ENCODE assay signal across 24 cellular contexts in the genomic region with DNA sequence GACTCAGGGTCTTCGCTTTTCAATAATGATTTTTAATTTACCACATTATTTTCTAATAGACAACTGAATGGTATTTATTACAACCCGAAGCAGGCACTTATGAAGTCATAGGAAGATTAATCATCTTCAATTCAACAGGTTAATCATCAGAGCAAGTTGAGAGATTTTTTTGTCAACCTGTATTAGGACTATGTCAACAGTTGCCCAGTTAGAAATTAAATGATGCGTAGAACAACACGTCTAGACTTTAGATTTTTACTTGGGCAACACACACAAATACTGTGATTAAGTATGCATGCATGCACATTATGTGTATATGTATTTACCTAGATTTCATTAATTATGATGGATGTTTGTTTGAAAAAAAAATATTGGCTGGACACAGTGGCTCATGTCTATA. TPM values are rescaled to one million over a fixed set of nuclear protein-coding genes. Genes with fewer than 3 reads are reported as not detected.
A peak's percentile ranks its signal among the peaks of the same experiment; 100 is the strongest.
DNase-seq lines count a peak whose midpoint lies in the region; ATAC-seq, FAIRE-seq and TF ChIP-seq lines count a peak whose summit lies in the region.
"Had no signal": no experiment of that assay in that cellular context is flagged by ENCODE, and none has a peak within 500 bp of the region (broad histone marks: within the 10 kb centered on the region; RNA-seq: fewer than 3 reads in every experiment).

No MANE protein-coding gene starts in this region.

- H3K27ac ChIP-seq in CD4-positive, CD25-positive, alpha-beta regulatory T cell (ENCODE audit: insufficient read depth, low read length, poor library complexity, severe bottlenecking): no peak overlapping the region
- H3K27ac ChIP-seq in GM23338 (ENCODE audit: low read depth) (0 out of 2 replicates have a peak overlapping the region, but pooled peaks have one; percentile 73), tibial artery (no peak overlapping the region)
- H3K27ac ChIP-seq: PC-9, RWPE1 had no signal

- H3K4me2 ChIP-seq in GM23338: no peak overlapping the region
- H3K4me2 ChIP-seq: PC-9 had no signal

- no peaks in the 10 kb centered on the region for H3K9me2 ChIP-seq in GM23338 (ENCODE audit: insufficient read depth)

- TF ChIP-seq CTCF in GM23338 (conservative IDR thresholded peaks at IDR 0.05; ENCODE audit: low read depth in 2 of 2): no peak
- TF ChIP-seq CTCF in D721Med (IDR thresholded peaks at IDR 0.05; ENCODE audit: insufficient read depth, missing control alignments): no peak
- TF ChIP-seq CTCF in tibial artery (IDR thresholded peaks at IDR 0.05): no peak

- ATAC-seq in CD4-positive, CD25-positive, alpha-beta regulatory T cell (ENCODE audit: low read depth in 2 of 2): no peak
- ATAC-seq in GM23338 (no peak), T-helper 17 cell (no peak)
- ATAC-seq: SK-N-SH treated with all-trans-retinoic acid at 6 μM for 48 hours, T-cell had no signal

- H3K4me1 Mint-ChIP-seq in CD4-positive, CD25-positive, alpha-beta regulatory T cell: peaks cover 33 to 82% (median 58%) of the 10 kb centered on the region in 4 donors
- H3K4me1 Mint-ChIP-seq in GM23338: peaks cover 13% of the 10 kb centered on the region
- H3K4me1 Mint-ChIP-seq in T-helper 17 cell: peaks cover 39% of the 10 kb centered on the region
- H3K4me1 Mint-ChIP-seq in activated T-cell treated with anti-CD3 and anti-CD28 coated beads, Interleukin-2, amount 50 U/mL, for 24 hours (ENCODE audit: low read depth): peaks cover 67% of the 10 kb centered on the region

- peak overlapping the region; percentile 14 for H3K4me3 ChIP-seq in CD4-positive, CD25-positive, alpha-beta regulatory T cell (ENCODE audit: low read depth, low read length)
- H3K4me3 ChIP-seq in GM23338: no peak overlapping the region
- H3K4me3 ChIP-seq in tibial artery: no peak overlapping the region
- H3K4me3 ChIP-seq: PC-9 had no signal

- H3K27me3 Mint-ChIP-seq in CD4-positive, CD25-positive, alpha-beta regulatory T cell: no peaks in the 10 kb centered on the region
- H3K27me3 Mint-ChIP-seq in GM23338 (ENCODE audit: insufficient read depth, low read depth, poor library complexity) (peaks cover 3% of the 10 kb centered on the region), T-helper 17 cell (no peaks in the 10 kb centered on the region)
- H3K27me3 Mint-ChIP-seq in activated T-cell treated with anti-CD3 and anti-CD28 coated beads, Interleukin-2, amount 50 U/mL, for 24 hours: no peaks in the 10 kb centered on the region
- H3K27me3 Mint-ChIP-seq: T-cell had no signal

- H3K9me3 Mint-ChIP-seq in CD4-positive, CD25-positive, alpha-beta regulatory T cell: peaks cover 0 to 2% (median 0%) of the 10 kb centered on the region in 7 donors
- no peaks in the 10 kb centered on the region for H3K9me3 Mint-ChIP-seq in GM23338
- no peaks in the 10 kb centered on the region for H3K9me3 Mint-ChIP-seq in activated T-cell treated with anti-CD3 and anti-CD28 coated beads, Interleukin-2, amount 50 U/mL, for 24 hours
- H3K9me3 Mint-ChIP-seq: CD14-positive monocyte, HFFc6, T-cell had no signal

- H3K4me3 Mint-ChIP-seq in CD4-positive, CD25-positive, alpha-beta regulatory T cell: peak overlapping the region; percentile 12 to 44 (median 28)
- H3K4me3 Mint-ChIP-seq in GM23338 (no peak overlapping the region), T-helper 17 cell (no peak overlapping the region)
- H3K4me3 Mint-ChIP-seq in activated T-cell treated with anti-CD3 and anti-CD28 coated beads, Interleukin-2, amount 50 U/mL, for 24 hours: no peak overlapping the region
- H3K4me3 Mint-ChIP-seq: CD14-positive monocyte, HFFc6, T-cell had no signal

- H3K27me3 ChIP-seq in CD4-positive, CD25-positive, alpha-beta regulatory T cell (ENCODE audit: control insufficient read depth, insufficient read depth, low read length): no peaks in the 10 kb centered on the region
- H3K27me3 ChIP-seq in GM23338 (ENCODE audit: insufficient read depth): no peaks in the 10 kb centered on the region
- H3K27me3 ChIP-seq in tibial artery: no peaks in the 10 kb centered on the region

- H3K9me3 ChIP-seq in CD4-positive, CD25-positive, alpha-beta regulatory T cell (ENCODE audit: control insufficient read depth in 2 of 2, low read length in 2 of 2): no peaks in the 10 kb centered on the region
- no peaks in the 10 kb centered on the region for H3K9me3 ChIP-seq in T-helper 17 cell (ENCODE audit: control insufficient read depth, low read length, poor library complexity, severe bottlenecking)
- no peaks in the 10 kb centered on the region for H3K9me3 ChIP-seq in tibial artery

- peaks cover 92% of the 10 kb centered on the region for H3K79me2 ChIP-seq in GM23338 (replicated peaks; ENCODE audit: insufficient read depth)

- H3K4me1 ChIP-seq in CD4-positive, CD25-positive, alpha-beta regulatory T cell (ENCODE audit: control insufficient read depth, insufficient read depth, low read length, poor library complexity, severe bottlenecking): peaks cover 36% of the 10 kb centered on the region
- H3K4me1 ChIP-seq in GM23338 (ENCODE audit: insufficient read depth): peaks cover 16% of the 10 kb centered on the region
- peaks cover 0 to 48% (median 30%) of the 10 kb centered on the region in 4 donors for H3K4me1 ChIP-seq in tibial artery

- peaks cover 19% of the 10 kb centered on the region for H3K36me3 Mint-ChIP-seq in CD4-positive, CD25-positive, alpha-beta regulatory T cell
- peaks cover 5% of the 10 kb centered on the region; the same call in 2 of the 3 replicates for H3K36me3 Mint-ChIP-seq in GM23338 (ENCODE audit: low read depth)
- H3K36me3 Mint-ChIP-seq in T-helper 17 cell (ENCODE audit: low read depth): peaks cover 4% of the 10 kb centered on the region
- peaks cover 60% of the 10 kb centered on the region for H3K36me3 Mint-ChIP-seq in activated T-cell treated with anti-CD3 and anti-CD28 coated beads, Interleukin-2, amount 50 U/mL, for 24 hours (ENCODE audit: low read depth)

- peak overlapping the region in 1 of 3 donors; percentile 17 for H3K27ac Mint-ChIP-seq in CD4-positive, CD25-positive, alpha-beta regulatory T cell
- H3K27ac Mint-ChIP-seq in GM23338 (no peak overlapping the region), T-helper 17 cell (peak overlapping the region; percentile 27)
- H3K27ac Mint-ChIP-seq in activated T-cell treated with anti-CD3 and anti-CD28 coated beads, Interleukin-2, amount 50 U/mL, for 24 hours: no peak overlapping the region
- H3K27ac Mint-ChIP-seq: HFFc6, T-cell had no signal

- peaks cover 6% of the 10 kb centered on the region for H3K36me3 ChIP-seq in CD4-positive, CD25-positive, alpha-beta regulatory T cell (ENCODE audit: control insufficient read depth, insufficient read depth, low read length)
- H3K36me3 ChIP-seq in GM23338 (ENCODE audit: insufficient read depth) (no peaks in the 10 kb centered on the region), tibial artery (peaks cover 0 to 4% (median 0%) of the 10 kb centered on the region in 3 donors)

- no peak overlapping the region for H2AFZ ChIP-seq in GM23338
- H2AFZ ChIP-seq: PC-9 had no signal

- 0 out of 2 replicates have a peak, but pooled peaks cover 2% of the 10 kb centered on the region for H3F3A ChIP-seq in GM23338 (replicated peaks; ENCODE audit: low read depth)

- intact Hi-C loops in tibial artery (cut with DNase I; ENCODE audit: low total_unique reads): no loop called here

- peaks cover 60% of the 10 kb centered on the region for H4K20me1 ChIP-seq in GM23338 (replicated peaks; ENCODE audit: insufficient read depth)

- no peak for FAIRE-seq in D721Med (lab: Jason Lieb, UNC)
- FAIRE-seq: GM12892, GM18507, H54 had no signal

- no peak for DNase-seq in CD4-positive, CD25-positive, alpha-beta regulatory T cell
- no peak for DNase-seq in GM23338 (ENCODE audit: low spot score)
- DNase-seq in T-helper 17 cell: no peak
- peak; percentile 55 for DNase-seq in kidney tubule cell (ENCODE audit: low spot score)
- DNase-seq in D721Med (ENCODE audit: insufficient read length, low spot score): no peak
- no peak for DNase-seq in tibial artery
- DNase-seq in activated T-cell treated with anti-CD3 and anti-CD28 coated beads, Interleukin-2, amount 50 U/mL, for 24 hours: no peak
- DNase-seq: HFFc6, KG1, MV-4-11, NCI-H1436 treated with DMSO at 0.1 percent for 48 hours, NCI-H2081, NCI-H2171 treated with DMSO at 0.1 percent for 48 hours, NCI-H446 treated with DMSO at 0.1 percent for 48 hours, NCI-H82, PC-9, SIG-M5, T-cell had no signal

TF ChIP-seq in GM23338, 12 proteins besides CTCF, POLR2A, EP300 and RAD21 (continues in another document):
- TF ChIP-seq ZNF114 (CRISPR knock-in tag; IDR thresholded peaks at IDR 0.05) (no peak), POLR2AphosphoS5 (IDR thresholded peaks at IDR 0.05; ENCODE audit: low read depth) (no peak), CREB1 (CRISPR knock-in tag; IDR thresholded peaks at IDR 0.05; ENCODE audit: low read depth) (no peak), ZNF331 (CRISPR knock-in tag; IDR thresholded peaks at IDR 0.05; ENCODE audit: low read depth) (no peak), REST (IDR thresholded peaks at IDR 0.05; ENCODE audit: unreplicated experiment) (no peak), EZH2phosphoT487 (IDR thresholded peaks at IDR 0.05; ENCODE audit: unreplicated experiment) (no peak)

RNA-seq across cellular contexts. Expression of gene ILRUN, which starts 4.3 kb away (rescaled TPM):
- 89.6 TPM for total RNA-seq in CD4-positive, CD25-positive, alpha-beta regulatory T cell
- 10 to 100 TPM; 18.7 to 23.4 (median 22.9) TPM for polyA plus RNA-seq in CD4-positive, CD25-positive, alpha-beta regulatory T cell
- 76.4 and 80.1 TPM in 2 replicates for total RNA-seq in GM23338 (2014; rRNA removed; shearing (Covaris generic))
- 17.6 and 19.2 TPM in 2 replicates for polyA plus RNA-seq in GM23338 (2016; fragmentation: Nextera tagmentation; extraction: Ambion mirVana)
- 10 to 100 TPM; 55.9 to 64.4 TPM for total RNA-seq in T-helper 17 cell

Comparison
In these comparisons a context has a peak if more than half of its experiments do, and no peak if none do; other contexts are left out.
1. H3K4me3 Mint-ChIP-seq: peak in CD4-positive, CD25-positive, alpha-beta regulatory T cell (4 of 4); none in GM23338 (single experiment), T-helper 17 cell (single experiment) and activated T-cell treated with anti-CD3 and anti-CD28 coated beads, Interleukin-2, amount 50 U/mL, for 24 hours (single experiment).